8 cellular contexts compared by ENCODE assay signal in genomic region chr13:29901714-29902631, GRCh38. TPM values are rescaled to one million over a fixed set of nuclear protein-coding genes. Genes with fewer than 3 reads are reported as not detected.
DNase-seq lines count a peak whose midpoint lies in the region; ATAC-seq and TF ChIP-seq lines count a peak whose summit lies in the region.

No MANE protein-coding gene starts in this region.

- no peak for TF ChIP-seq POLR2A in uterus (IDR thresholded peaks at IDR 0.05)

- no peak overlapping the region for H3K27ac Mint-ChIP-seq in neural progenitor cell
- no peak overlapping the region for H3K27ac Mint-ChIP-seq in endodermal cell

- H3F3A ChIP-seq in neural progenitor cell (ENCODE audit: low read depth), result no peaks in the 10 kb centered on the region

- TF ChIP-seq CTCF in uterus (IDR thresholded peaks at IDR 0.05), result no peak
- no peak for TF ChIP-seq CTCF in neural progenitor cell (IDR thresholded peaks at IDR 0.05)
- no peak for TF ChIP-seq CTCF in endodermal cell (conservative IDR thresholded peaks at IDR 0.05)

- peak; percentile 69 to 80 for ATAC-seq in activated T-cell treated with anti-CD3 and anti-CD28 coated beads, Interleukin-2, amount 50 U/mL, for 4 hours

- no peaks in the 10 kb centered on the region for H3K9me3 ChIP-seq in uterus
- H3K9me3 ChIP-seq in neural progenitor cell (ENCODE audit: low read depth), result no peaks in the 10 kb centered on the region
- peaks cover 8% of the 10 kb centered on the region for H3K9me3 ChIP-seq in endodermal cell (ENCODE audit: control insufficient read depth, low read length)

- H3K9ac ChIP-seq in neural progenitor cell, result no peak overlapping the region
- H3K9ac ChIP-seq in endodermal cell (ENCODE audit: extremely low read depth, low read length, poor library complexity, severe bottlenecking), result no peak overlapping the region

- H3K4me1 ChIP-seq in uterus (no peaks in the 10 kb centered on the region), neural progenitor cell (no peaks in the 10 kb centered on the region), endodermal cell (ENCODE audit: control insufficient read depth, insufficient read depth, low read length) (no peaks in the 10 kb centered on the region)

- H3K4me3 Mint-ChIP-seq in activated T-cell treated with anti-CD3 and anti-CD28 coated beads, Interleukin-2, amount 50 U/mL, for 4 hours, result peak overlapping the region; percentile 70
- H3K4me3 Mint-ChIP-seq in neural progenitor cell (no peak overlapping the region), endodermal cell (no peak overlapping the region)

- intact Hi-C loops in uterus (cut with DNase I; ENCODE audit: low total_unique reads), result no loop called here

- peaks cover 2% of the 10 kb centered on the region for H3K27me3 Mint-ChIP-seq in activated T-cell treated with anti-CD3 and anti-CD28 coated beads, Interleukin-2, amount 50 U/mL, for 4 hours (ENCODE audit: low read depth)
- peaks cover 4% of the 10 kb centered on the region for H3K27me3 Mint-ChIP-seq in neural progenitor cell (ENCODE audit: insufficient read depth, low read depth)
- H3K27me3 Mint-ChIP-seq in endodermal cell (ENCODE audit: insufficient read depth), result no peaks in the 10 kb centered on the region

- no peak overlapping the region for H3K4me2 ChIP-seq in neural progenitor cell

- H3K27ac ChIP-seq in uterus (peak overlapping the region in 1 of 2 donors; percentile 24), neural progenitor cell (no peak overlapping the region), endodermal cell (ENCODE audit: low read depth, low read length) (no peak overlapping the region)

- no peaks in the 10 kb centered on the region for H4K20me1 ChIP-seq in neural progenitor cell (ENCODE audit: low read depth)

- H3K27me3 ChIP-seq in uterus (no peaks in the 10 kb centered on the region), neural progenitor cell (no peaks in the 10 kb centered on the region), endodermal cell (ENCODE audit: control insufficient read depth, insufficient read depth, low read length, poor library complexity, severe bottlenecking) (no peaks in the 10 kb centered on the region)

- H3K9me3 Mint-ChIP-seq in activated T-cell treated with anti-CD3 and anti-CD28 coated beads, Interleukin-2, amount 50 U/mL, for 4 hours, result no peaks in the 10 kb centered on the region
- peaks cover 5% of the 10 kb centered on the region for H3K9me3 Mint-ChIP-seq in neural progenitor cell
- peaks cover 4% of the 10 kb centered on the region for H3K9me3 Mint-ChIP-seq in endodermal cell

- H3K36me3 ChIP-seq in uterus (no peaks in the 10 kb centered on the region), neural progenitor cell (no peaks in the 10 kb centered on the region), endodermal cell (ENCODE audit: control insufficient read depth, insufficient read depth, low read length) (no peaks in the 10 kb centered on the region)

- DNase-seq in COLO829 (ENCODE audit: low spot score) (peak; percentile 67), MV-4-11 (lab: John Stamatoyannopoulos, UW) (peak; percentile 71), hepatic stellate cell (ENCODE audit: low spot score) (peak; percentile 66), uterus (peak; percentile 32 to 57), neural progenitor cell (ENCODE audit: low spot score) (no peak), NCI-H146 (lab: John Stamatoyannopoulos, UW) (no peak), endodermal cell (no peak)
- peak; percentile 14 for DNase-seq in activated T-cell treated with anti-CD3 and anti-CD28 coated beads, Interleukin-2, amount 50 U/mL, for 4 hours

- H3K36me3 Mint-ChIP-seq in activated T-cell treated with anti-CD3 and anti-CD28 coated beads, Interleukin-2, amount 50 U/mL, for 4 hours (ENCODE audit: insufficient read depth), result no peaks in the 10 kb centered on the region
- H3K36me3 Mint-ChIP-seq in neural progenitor cell (no peaks in the 10 kb centered on the region), endodermal cell (ENCODE audit: low read depth) (no peaks in the 10 kb centered on the region)

- H3K4me1 Mint-ChIP-seq in activated T-cell treated with anti-CD3 and anti-CD28 coated beads, Interleukin-2, amount 50 U/mL, for 4 hours (ENCODE audit: low read depth), result peaks cover 26% of the 10 kb centered on the region
- peaks cover 6% of the 10 kb centered on the region for H3K4me1 Mint-ChIP-seq in neural progenitor cell
- H3K4me1 Mint-ChIP-seq in endodermal cell, result peaks cover 14% of the 10 kb centered on the region

- no peaks in the 10 kb centered on the region for H3K79me2 ChIP-seq in neural progenitor cell (ENCODE audit: low read depth)

- 88 to 92% methylated on average over 9 to 11 of the region's 11 CpGs for WGBS in endodermal cell (ENCODE audit: insufficient coverage in 1 of 2, insufficient read length in 1 of 2), 2 experiments

- no peak overlapping the region for H2AFZ ChIP-seq in neural progenitor cell (replicated peaks)

- H3K4me3 ChIP-seq in uterus, result no peak overlapping the region
- no peak overlapping the region for H3K4me3 ChIP-seq in neural progenitor cell
- no peak overlapping the region for H3K4me3 ChIP-seq in endodermal cell (ENCODE audit: low read length)

RNA-seq across cellular contexts. Expression of gene UBL3, which starts 51.6 kb away (rescaled TPM):
- 10 to 100 TPM; 12.3 to 14.1 (median 14.1) TPM for total RNA-seq in activated T-cell treated with anti-CD3 and anti-CD28 coated beads, Interleukin-2, amount 50 U/mL, for 4 hours
- 10 to 100 TPM; 30.2 to 59.7 (median 56.8) TPM for total RNA-seq in uterus
- total RNA-seq in neural progenitor cell (ENCODE audit: low replicate concordance), result 16.9 and 20.0 TPM in 2 replicates
- total RNA-seq in endodermal cell, result 10 to 100 TPM; 16.5 to 22.3 TPM
- 29.4 TPM for polyA plus RNA-seq in endodermal cell (2013, experiment 1 of 2)
- 26.9 TPM for polyA plus RNA-seq in endodermal cell (2013, experiment 2 of 2)

Comparison
In these comparisons a context has a peak if more than half of its experiments do, and no peak if none do; other contexts are left out.
1. DNase-seq: peak in COLO829 (single experiment), MV-4-11 (single experiment), activated T-cell treated with anti-CD3 and anti-CD28 coated beads, Interleukin-2, amount 50 U/mL, for 4 hours (single experiment), hepatic stellate cell (single experiment) and uterus (2 of 2); none in neural progenitor cell (single experiment), NCI-H146 (single experiment) and endodermal cell (single experiment).